Comparison of ENCODE assay signal across 1 cellular context in genomic region chr9:3730527-3730926, GRCh38.
TF ChIP-seq lines count a peak whose summit lies in the region.

No MANE protein-coding gene starts in this region.

TF ChIP-seq in GM23338, 12 proteins besides CTCF, POLR2A, EP300 and RAD21 (continued from another document):
- TF ChIP-seq ZNF462 (CRISPR knock-in tag; IDR thresholded peaks at IDR 0.05) (no peak), JUNB (IDR thresholded peaks at IDR 0.05; ENCODE audit: unreplicated experiment) (no peak), POLR2AphosphoS5 (IDR thresholded peaks at IDR 0.05; ENCODE audit: low read depth) (no peak), NANOG (IDR thresholded peaks at IDR 0.05; ENCODE audit: borderline replicate concordance) (no peak), ZNF331 (CRISPR knock-in tag; IDR thresholded peaks at IDR 0.05; ENCODE audit: low read depth) (no peak)
